ENCODE assay signal across 8 cellular contexts in the genomic region with DNA sequence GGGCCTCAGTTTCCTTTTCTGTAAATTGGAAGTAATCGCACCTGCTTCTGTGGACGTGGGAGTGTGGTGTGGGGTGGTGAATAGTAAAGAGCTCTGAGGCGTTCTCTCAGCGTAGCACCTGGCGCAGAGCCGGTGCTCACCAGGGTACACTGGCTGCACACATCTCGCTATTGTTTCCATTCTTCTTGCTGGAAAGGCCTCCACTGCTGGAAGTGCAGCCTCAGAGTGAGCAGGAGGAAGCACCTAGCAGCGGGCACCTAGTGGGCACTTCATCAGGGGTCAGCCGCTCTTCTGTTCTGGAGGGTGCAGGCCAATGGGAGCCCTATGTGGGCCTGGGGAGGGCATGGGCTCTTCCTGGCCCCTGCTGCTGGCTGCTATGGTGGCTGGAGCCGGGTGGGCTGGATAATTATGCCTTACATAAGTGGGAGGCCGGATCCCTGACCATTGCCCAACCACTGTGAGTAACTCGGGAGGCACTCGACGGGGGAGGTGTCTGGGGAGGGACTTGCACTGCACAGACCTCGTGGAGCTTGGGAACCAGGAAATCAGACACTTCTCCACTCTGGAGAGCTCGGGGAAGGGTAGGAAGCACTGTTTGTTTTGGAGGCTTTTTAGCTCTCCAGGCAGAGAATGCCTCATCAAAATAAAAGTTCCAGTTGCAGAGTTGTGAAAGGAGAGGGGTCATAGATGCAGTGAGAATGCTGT. TPM values are rescaled to one million over a fixed set of nuclear protein-coding genes. Genes with fewer than 3 reads are reported as not detected.
DNase-seq lines count a peak whose midpoint lies in the region; ATAC-seq and TF ChIP-seq lines count a peak whose summit lies in the region.

No MANE protein-coding gene starts in this region.

- H3K9me3 ChIP-seq in colonic mucosa = no peaks in the 10 kb centered on the region
- H3K9me3 ChIP-seq in right lobe of liver = no peaks in the 10 kb centered on the region
- H3K9me3 ChIP-seq in stomach smooth muscle (ENCODE audit: control insufficient read depth in 2 of 2, low read length in 2 of 2) = no peaks in the 10 kb centered on the region

- H3K27ac ChIP-seq in colonic mucosa = peak overlapping the region; percentile 93
- H3K27ac ChIP-seq in right lobe of liver = peak overlapping the region; percentile 93 to 99 (median 96)
- peak overlapping the region; percentile 93 for H3K27ac ChIP-seq in stomach smooth muscle (ENCODE audit: low read length)

- H3K36me3 ChIP-seq in colonic mucosa = no peaks in the 10 kb centered on the region
- H3K36me3 ChIP-seq in right lobe of liver = no peaks in the 10 kb centered on the region
- H3K36me3 ChIP-seq in stomach smooth muscle (ENCODE audit: control insufficient read depth in 2 of 2, insufficient read depth in 2 of 2, low read length in 2 of 2) = peaks cover 0 to under 1% of the 10 kb centered on the region in 2 donors

- H3K4me3 ChIP-seq in Jurkat, Clone E6-1 (ENCODE audit: low read length) = peak overlapping the region; percentile 91
- H3K4me3 ChIP-seq in colonic mucosa (peak overlapping the region; percentile 82), right lobe of liver (peak overlapping the region; percentile 81 to 98 (median 82)), stomach smooth muscle (ENCODE audit: low read length in 2 of 2) (peak overlapping the region; percentile 92 to 96)

- DNase-seq in DMS153 treated with DMSO at 0.1 percent for 48 hours (lab: John Stamatoyannopoulos, UW; ENCODE audit: unreplicated experiment) (peak; percentile 20), SHP77 treated with DMSO at 0.1 percent for 48 hours (lab: John Stamatoyannopoulos, UW) (peak; percentile 60), colonic mucosa (peak; percentile 92), right lobe of liver (peak; percentile 92 to 93 (median 92))
- DNase-seq in Jurkat, Clone E6-1 (ENCODE audit: low read depth, low spot score) = no peak

- H3K9ac ChIP-seq in colonic mucosa (ENCODE audit: low read depth in 2 of 2, low read length in 2 of 2) = peak overlapping the region; percentile 89 to 93
- H3K9ac ChIP-seq in stomach smooth muscle (ENCODE audit: low read length in 2 of 2) = peak overlapping the region; percentile 78 to 79

- TF ChIP-seq CTCF in colonic mucosa (IDR thresholded peaks at IDR 0.05) (no peak), right lobe of liver (IDR thresholded peaks at IDR 0.05) (no peak)

- WGBS in right lobe of liver (ENCODE audit: insufficient coverage, low coverage, low lambda C conversion rate, missing lambda C conversion rate) = 4% methylated on average over 8 of the region's 16 CpGs

- H3K27me3 ChIP-seq in colonic mucosa = no peaks in the 10 kb centered on the region
- H3K27me3 ChIP-seq in right lobe of liver = no peaks in the 10 kb centered on the region
- H3K27me3 ChIP-seq in stomach smooth muscle (ENCODE audit: control insufficient read depth in 1 of 2, insufficient read depth in 2 of 2, low read length in 2 of 2) = no peaks in the 10 kb centered on the region

- H3K4me1 ChIP-seq in colonic mucosa (peaks cover 21% of the 10 kb centered on the region), right lobe of liver (peaks cover 0 to 47% (median 17%) of the 10 kb centered on the region in 4 donors), stomach smooth muscle (ENCODE audit: control insufficient read depth, insufficient read depth, low read length) (peaks cover 77% of the 10 kb centered on the region)

- TF ChIP-seq POLR2A in right lobe of liver (IDR thresholded peaks at IDR 0.05) = peak; percentile 97

- intact Hi-C loops in colonic mucosa (cut with DNase I) (no loop called here), right lobe of liver (cut with DNase I) (no loop called here)

- ATAC-seq in right lobe of liver = peak; percentile 37 to 54 (median 48)
- no peak for ATAC-seq in GM18511 (IDR thresholded peaks at IDR 0.05; ENCODE audit: unreplicated experiment)
- no peak for ATAC-seq in GM21825 (IDR thresholded peaks at IDR 0.05; ENCODE audit: unreplicated experiment)

RNA-seq across cellular contexts. Expression of a gene that starts 1.7 kb away (rescaled TPM):
- 36.6 TPM for polyA plus RNA-seq in Jurkat, Clone E6-1 (2012; ENCODE audit: insufficient read depth, insufficient read length)
- total RNA-seq in colonic mucosa = 10 to 100 TPM; 64.5 to 67.1 TPM
- total RNA-seq in right lobe of liver = 10 to 100 TPM; 22.6 to 80.7 (median 60.7) TPM

RNA-seq across cellular contexts. Expression of a gene that starts 33.0 kb away (rescaled TPM):
- 3.1 TPM for polyA plus RNA-seq in Jurkat, Clone E6-1 (2012; ENCODE audit: insufficient read depth, insufficient read length)
- total RNA-seq in colonic mucosa (1 to 10 TPM; 1.8 to 5.2 TPM), right lobe of liver (1 to 10 TPM; 3.3 to 5.5 (median 4.7) TPM)

Comparison
In these comparisons a context has a peak if more than half of its experiments do, and no peak if none do; other contexts are left out.
1. ATAC-seq: peak in right lobe of liver (4 of 4); none in GM18511 (single experiment) and GM21825 (single experiment).
2. Peak in every context shown above with its lines, with median percentiles within 50 percentile points of each other: H3K4me3 ChIP-seq and H3K27ac ChIP-seq.